ENCODE assay signal across 23 cellular contexts in genomic region chr10:3072641-3073360, GRCh38. TPM values are rescaled to one million over a fixed set of nuclear protein-coding genes. Genes with fewer than 3 reads are reported as not detected.
DNase-seq lines count a peak whose midpoint lies in the region; ATAC-seq and TF ChIP-seq lines count a peak whose summit lies in the region.
"Had no signal": no experiment of that assay in that cellular context is flagged by ENCODE, and none has a peak within 500 bp of the region (broad histone marks: within the 10 kb centered on the region; RNA-seq: fewer than 3 reads in every experiment).

No MANE protein-coding gene starts in this region.

- H3K4me3 Mint-ChIP-seq in activated CD4-positive, alpha-beta T cell treated with anti-CD3 and anti-CD28 coated beads, Interleukin-2, amount 10 ng/mL, durations not matched to agents 24 days and 14 days = no peak overlapping the region
- H3K4me3 Mint-ChIP-seq in chondrocyte (ENCODE audit: unreplicated experiment) = no peak overlapping the region
- H3K4me3 Mint-ChIP-seq: central memory CD8-positive, alpha-beta T cell; T-cell had no signal

- H3K27me3 Mint-ChIP-seq in activated CD4-positive, alpha-beta T cell treated with anti-CD3 and anti-CD28 coated beads, Interleukin-2, amount 10 ng/mL, durations not matched to agents 24 days and 14 days = no peaks in the 10 kb centered on the region
- no peaks in the 10 kb centered on the region for H3K27me3 Mint-ChIP-seq in chondrocyte (ENCODE audit: low read depth)
- H3K27me3 Mint-ChIP-seq: central memory CD8-positive, alpha-beta T cell; IgD-negative memory B cell; T-cell had no signal

- peaks cover 72% of the 10 kb centered on the region for H3K36me3 ChIP-seq in BLaER1
- peaks cover 2% of the 10 kb centered on the region; the same call in 1 of the 2 replicates for H3K36me3 ChIP-seq in Panc1 (ENCODE audit: control insufficient read depth, insufficient read depth, low read length)

- H3K27ac Mint-ChIP-seq in activated CD4-positive, alpha-beta T cell treated with anti-CD3 and anti-CD28 coated beads, Interleukin-2, amount 10 ng/mL, durations not matched to agents 24 days and 14 days = peak overlapping the region; percentile 28
- H3K27ac Mint-ChIP-seq in chondrocyte (ENCODE audit: unreplicated experiment) = peak overlapping the region; percentile 45
- H3K27ac Mint-ChIP-seq: IgD-negative memory B cell, T-cell had no signal

- H3K4me2 ChIP-seq in BLaER1 = peak overlapping the region; percentile 95; the same call in 1 of the 2 replicates

- H3K9me3 ChIP-seq in BLaER1 = no peaks in the 10 kb centered on the region
- no peaks in the 10 kb centered on the region for H3K9me3 ChIP-seq in Panc1 (ENCODE audit: control insufficient read depth, insufficient read depth, low read depth, low read length)
- H3K9me3 ChIP-seq: psoas muscle, spleen had no signal

- H3K9ac ChIP-seq in BLaER1 = no peak overlapping the region

- peaks cover 62% of the 10 kb centered on the region for H3K4me1 Mint-ChIP-seq in activated CD4-positive, alpha-beta T cell treated with anti-CD3 and anti-CD28 coated beads, Interleukin-2, amount 10 ng/mL, durations not matched to agents 24 days and 14 days
- peaks cover 63% of the 10 kb centered on the region for H3K4me1 Mint-ChIP-seq in chondrocyte (ENCODE audit: low read depth)

- POLR2A ChIA-PET in Panc1 (lab: Charles Lee) = interaction anchor here (0.6 to 0.7 kb wide), 2 partner anchors 20 to 22 kb away, joined by 4 read pairs; no protein-coding TSS in a partner anchor

- CTCF ChIA-PET in Panc1 (lab: Charles Lee) = no interaction called here

- intact Hi-C loops in activated CD4-positive, alpha-beta T cell treated with anti-CD3 and anti-CD28 coated beads, Interleukin-2, amount 10 ng/mL, durations not matched to agents 24 days and 14 days (cut with micrococcal nuclease) = no loop called here
- intact Hi-C loops in Panc1 (cut with micrococcal nuclease; ENCODE audit: unreplicated experiment) = no loop called here

- H3K27ac ChIP-seq in BLaER1 = no peak overlapping the region
- H3K27ac ChIP-seq in Panc1 (ENCODE audit: low read length) = peak overlapping the region; percentile 75
- H3K27ac ChIP-seq: psoas muscle, spleen had no signal

- H3K9me3 Mint-ChIP-seq in activated CD4-positive, alpha-beta T cell treated with anti-CD3 and anti-CD28 coated beads, Interleukin-2, amount 10 ng/mL, durations not matched to agents 24 days and 14 days = no peaks in the 10 kb centered on the region
- no peaks in the 10 kb centered on the region for H3K9me3 Mint-ChIP-seq in chondrocyte (ENCODE audit: low read depth)
- H3K9me3 Mint-ChIP-seq: central memory CD8-positive, alpha-beta T cell; IgD-negative memory B cell; neural crest cell; T-cell had no signal

- H3K4me3 ChIP-seq in BLaER1 (no peak overlapping the region), Panc1 (ENCODE audit: low read depth in 2 of 2, low read length in 2 of 2) (0 out of 4 replicates have a peak overlapping the region, but pooled peaks of 1 of the 2 experiments have one; percentile 16)
- H3K4me3 ChIP-seq: psoas muscle, spleen had no signal

- ATAC-seq in Panc1 = no peak
- ATAC-seq: esophagus mucosa, psoas muscle, T-cell had no signal

- H4K20me1 ChIP-seq in BLaER1 = peaks cover 90% of the 10 kb centered on the region

- BruUV-seq in Panc1 (replicated peaks; lab: Mats Ljungman, UMichigan) = no TSS peak

- no peaks in the 10 kb centered on the region for H3K27me3 ChIP-seq in BLaER1
- no peaks in the 10 kb centered on the region for H3K27me3 ChIP-seq in Panc1 (ENCODE audit: control insufficient read depth, insufficient read depth, low read length)

- in situ Hi-C loops in Panc1 (cut with HindIII; ENCODE audit: low pct_unique_long_range_greater_than_20kb, low sequenced_read_pairs) = no loop called here
- in situ Hi-C loops in ACHN (cut with HindIII; ENCODE audit: low pct_ligation_motif_present, low pct_unique_long_range_greater_than_20kb, low sequenced_read_pairs) = no loop called here

- H3K4me1 ChIP-seq in BLaER1 (peaks cover 70% of the 10 kb centered on the region), Panc1 (ENCODE audit: control insufficient read depth, insufficient read depth, low read length) (peaks cover 64% of the 10 kb centered on the region)
- H3K4me1 ChIP-seq: psoas muscle had no signal

- no peak for TF ChIP-seq CTCF in Panc1 (IDR thresholded peaks at IDR 0.05)
- TF ChIP-seq CTCF in chondrocyte (IDR thresholded peaks at IDR 0.05) = no peak

- no peak for DNase-seq in activated CD4-positive, alpha-beta T cell treated with anti-CD3 and anti-CD28 coated beads, Interleukin-2, amount 10 ng/mL, durations not matched to agents 24 days and 14 days
- DNase-seq in activated CD4-positive, alpha-beta T cell treated with anti-CD3 and anti-CD28 coated beads for 48 hours = no peak
- DNase-seq in Panc1 (ENCODE audit: low read depth, low spot score) (no peak), chondrocyte (ENCODE audit: low spot score) (no peak), NCI-H1417 treated with DMSO at 0.1 percent for 48 hours (lab: John Stamatoyannopoulos, UW) (no peak), NCI-H526 (lab: John Stamatoyannopoulos, UW) (no peak), ACHN (no peak)
- DNase-seq: 8988T; activated CD4-positive, alpha-beta T cell treated with anti-CD3 and anti-CD28 coated beads, Interleukin-2, amount 50 U/mL, for 4 hours; amniotic stem cell; DMS 273 treated with DMSO at 0.1 percent for 48 hours; NCI-H1694 treated with DMSO at 0.1 percent for 48 hours; NCI-H226; psoas muscle; RPMI8226; spleen; stimulated activated CD4-positive, alpha-beta T cell treated with anti-CD3 and anti-CD28 coated beads, Interleukin-4, amount 100 ng/mL, for 4 hours; T-cell had no signal

- peaks cover 78% of the 10 kb centered on the region for H3K36me3 Mint-ChIP-seq in activated CD4-positive, alpha-beta T cell treated with anti-CD3 and anti-CD28 coated beads, Interleukin-2, amount 10 ng/mL, durations not matched to agents 24 days and 14 days (ENCODE audit: low read depth)
- peaks cover 16% of the 10 kb centered on the region for H3K36me3 Mint-ChIP-seq in chondrocyte (ENCODE audit: low read depth)

RNA-seq across cellular contexts. Expression of gene PFKP, which starts 5.5 kb away (rescaled TPM):
- total RNA-seq in activated CD4-positive, alpha-beta T cell treated with anti-CD3 and anti-CD28 coated beads, Interleukin-2, amount 10 ng/mL, durations not matched to agents 24 days and 14 days = 284 and 294 TPM in 2 replicates
- 232 TPM for total RNA-seq in Panc1 (2021; ENCODE audit: unreplicated experiment)
- polyA plus RNA-seq in Panc1 (2012; ENCODE audit: insufficient read length) = 436 TPM
- total RNA-seq in chondrocyte = 151 to 188 TPM (median 182 TPM) in 3 replicates
